Comparison of ENCODE assay signal across 34 cellular contexts in genomic region chr1:247614625-247615024, GRCh38. TPM values are rescaled to one million over a fixed set of nuclear protein-coding genes. Genes with fewer than 3 reads are reported as not detected.
"Had no signal": no experiment of that assay in that cellular context is flagged by ENCODE, and none has a peak within 500 bp of the region (broad histone marks: within the 10 kb centered on the region; RNA-seq: fewer than 3 reads in every experiment).

No MANE protein-coding gene starts in this region.

- H3K9me3 Mint-ChIP-seq: activated T-helper 17 cell treated with anti-CD3 and anti-CD28 coated beads, Interleukin-2, amount 50 U/mL, for 72 hours; T-helper 2 cell treated with Interferon-gamma antibody and Interleukin-4, amounts not matched to agents 5 μg/mL and 100 μg/mL, for 36 hours had no signal

- H3K4me1 ChIP-seq: body of pancreas, colonic mucosa, esophagus squamous epithelium, gastroesophageal sphincter had no signal

- H3K27me3 Mint-ChIP-seq: activated naive CD8-positive, alpha-beta T cell; activated T-helper 17 cell treated with anti-CD3 and anti-CD28 coated beads, Interleukin-2, amount 50 U/mL, for 72 hours had no signal

- H3K4me3 Mint-ChIP-seq: activated B cell treated with CpG ODN at 0.5 μM for 24 hours; activated CD8-positive, alpha-beta T cell treated with anti-CD3 and anti-CD28 coated beads for 36 hours; activated naive CD8-positive, alpha-beta T cell; activated T-cell treated with anti-CD3 and anti-CD28 coated beads, Interleukin-2, amount 50 U/mL, for 4 hours; activated T-helper 17 cell treated with anti-CD3 and anti-CD28 coated beads, Interleukin-2, amount 50 U/mL, for 72 hours; T-helper 17 cell; T-helper 2 cell treated with Interferon-gamma antibody and Interleukin-4, amounts not matched to agents 5 μg/mL and 100 μg/mL, for 36 hours had no signal

- ATAC-seq: activated CD4-positive, CD25-positive, alpha-beta regulatory T cell treated with anti-CD3 and anti-CD28 coated beads, Interleukin-2, amount 50 U/mL, for 24 hours; activated CD8-positive, alpha-beta T cell treated with anti-CD3 and anti-CD28 coated beads for 36 hours; activated T-cell treated with anti-CD3 and anti-CD28 coated beads, Interleukin-2, amount 50 U/mL, for 4 hours; activated T-helper 17 cell treated with anti-CD3 and anti-CD28 coated beads, Interleukin-2, amount 50 U/mL, for 72 hours; body of pancreas; gastroesophageal sphincter; T-helper 17 cell had no signal

- DNase-seq: activated B cell treated with CpG ODN at 0.5 μM for 24 hours; activated CD4-positive, alpha-beta T cell treated with anti-CD3 and anti-CD28 coated beads for 48 hours; activated CD4-positive, alpha-beta T cell treated with anti-CD3 and anti-CD28 coated beads, Interleukin-2, amount 50 U/mL, for 1 hour; activated CD4-positive, alpha-beta T cell treated with anti-CD3 and anti-CD28 coated beads, Interleukin-2, amount 50 U/mL, for 48 hours; activated CD8-positive, alpha-beta memory T cell treated with anti-CD3 and anti-CD28 coated beads for 24 hours; activated CD8-positive, alpha-beta T cell treated with anti-CD3 and anti-CD28 coated beads for 36 hours; activated effector memory CD4-positive, alpha-beta T cell treated with Interleukin-2 at 50 U/mL for 16 hours; activated gamma-delta T cell treated with Interleukin-2 at 50 U/mL for 16 hours; activated naive CD4-positive, alpha-beta T cell treated with anti-CD3 and anti-CD28 coated beads, Interleukin-2, amount 50 U/mL, for 16 hours; activated naive CD4-positive, alpha-beta T cell treated with Interleukin-2 at 50 U/mL for 16 hours; activated T-cell treated with anti-CD3 and anti-CD28 coated beads, Interleukin-2, amount 50 U/mL, for 4 hours; amniotic stem cell; anterior cingulate cortex; caudate nucleus; colonic mucosa; effector CD8-positive, alpha-beta T cell; esophagus squamous epithelium; foreskin melanocyte; T-helper 1 cell; T-helper 17 cell; T1000; WERI-Rb-1 had no signal

- H3K36me3 Mint-ChIP-seq: activated naive CD8-positive, alpha-beta T cell had no signal

- H3K27me3 ChIP-seq: body of pancreas, colonic mucosa, esophagus squamous epithelium, gastroesophageal sphincter had no signal

- H3K4me1 Mint-ChIP-seq: activated B cell treated with CpG ODN at 0.5 μM for 24 hours; activated T-helper 17 cell treated with anti-CD3 and anti-CD28 coated beads, Interleukin-2, amount 50 U/mL, for 72 hours; T-helper 17 cell had no signal

- H3K27ac Mint-ChIP-seq: activated B cell treated with CpG ODN at 0.5 μM for 24 hours; activated CD8-positive, alpha-beta T cell treated with anti-CD3 and anti-CD28 coated beads for 36 hours; activated naive CD8-positive, alpha-beta T cell; activated T-helper 17 cell treated with anti-CD3 and anti-CD28 coated beads, Interleukin-2, amount 50 U/mL, for 72 hours; T-helper 17 cell; T-helper 2 cell treated with Interferon-gamma antibody and Interleukin-4, amounts not matched to agents 5 μg/mL and 100 μg/mL, for 36 hours had no signal

- H3K27ac ChIP-seq: body of pancreas, colonic mucosa, epithelial cell of prostate, esophagus squamous epithelium, gastroesophageal sphincter, WERI-Rb-1 had no signal

- H3K9me3 ChIP-seq: body of pancreas, colonic mucosa, esophagus squamous epithelium had no signal

RNA-seq across cellular contexts. Expression of gene OR2G3, which starts 9.2 kb away (rescaled TPM):
- total RNA-seq: activated B cell treated with CpG ODN at 0.5 μM for 24 hours; activated CD8-positive, alpha-beta T cell treated with anti-CD3 and anti-CD28 coated beads for 36 hours; activated T-cell treated with anti-CD3 and anti-CD28 coated beads, Interleukin-2, amount 50 U/mL, for 4 hours; activated T-helper 17 cell treated with anti-CD3 and anti-CD28 coated beads, Interleukin-2, amount 50 U/mL, for 72 hours; body of pancreas; colonic mucosa; dermis microvascular lymphatic vessel endothelial cell; endothelial cell of umbilical vein; esophagus squamous epithelium; fibroblast of lung; fibroblast of villous mesenchyme; gastroesophageal sphincter; glomerular endothelial cell; T-helper 17 cell had no signal

RNA-seq across cellular contexts. Expression of gene OR2G2, which starts 26.5 kb away (rescaled TPM):
- total RNA-seq: activated B cell treated with CpG ODN at 0.5 μM for 24 hours; activated CD8-positive, alpha-beta T cell treated with anti-CD3 and anti-CD28 coated beads for 36 hours; activated T-cell treated with anti-CD3 and anti-CD28 coated beads, Interleukin-2, amount 50 U/mL, for 4 hours; activated T-helper 17 cell treated with anti-CD3 and anti-CD28 coated beads, Interleukin-2, amount 50 U/mL, for 72 hours; body of pancreas; colonic mucosa; dermis microvascular lymphatic vessel endothelial cell; endothelial cell of umbilical vein; esophagus squamous epithelium; fibroblast of lung; fibroblast of villous mesenchyme; gastroesophageal sphincter; glomerular endothelial cell; T-helper 17 cell had no signal
